Comparison of ENCODE assay signal across 4 cellular contexts in genomic region chr7:89796481-89796880, GRCh38.
"Had no signal": no experiment of that assay in that cellular context is flagged by ENCODE, and none has a peak within 500 bp of the region (broad histone marks: within the 10 kb centered on the region; RNA-seq: fewer than 3 reads in every experiment).

No MANE protein-coding gene starts in this region.

- H3K4me3 ChIP-seq: K562 had no signal

- DNase-seq: IMR-90, KBM-7, KG1 had no signal
